ENCODE assay signal across 1 cellular context in genomic region chr1:67060811-67061218, GRCh38.
TF ChIP-seq lines count a peak whose summit lies in the region.

No MANE protein-coding gene starts in this region.

TF ChIP-seq in HCT116, 20 proteins besides CTCF, POLR2A, EP300 and RAD21 (continued from another document):
- TF ChIP-seq, protein P1, sequence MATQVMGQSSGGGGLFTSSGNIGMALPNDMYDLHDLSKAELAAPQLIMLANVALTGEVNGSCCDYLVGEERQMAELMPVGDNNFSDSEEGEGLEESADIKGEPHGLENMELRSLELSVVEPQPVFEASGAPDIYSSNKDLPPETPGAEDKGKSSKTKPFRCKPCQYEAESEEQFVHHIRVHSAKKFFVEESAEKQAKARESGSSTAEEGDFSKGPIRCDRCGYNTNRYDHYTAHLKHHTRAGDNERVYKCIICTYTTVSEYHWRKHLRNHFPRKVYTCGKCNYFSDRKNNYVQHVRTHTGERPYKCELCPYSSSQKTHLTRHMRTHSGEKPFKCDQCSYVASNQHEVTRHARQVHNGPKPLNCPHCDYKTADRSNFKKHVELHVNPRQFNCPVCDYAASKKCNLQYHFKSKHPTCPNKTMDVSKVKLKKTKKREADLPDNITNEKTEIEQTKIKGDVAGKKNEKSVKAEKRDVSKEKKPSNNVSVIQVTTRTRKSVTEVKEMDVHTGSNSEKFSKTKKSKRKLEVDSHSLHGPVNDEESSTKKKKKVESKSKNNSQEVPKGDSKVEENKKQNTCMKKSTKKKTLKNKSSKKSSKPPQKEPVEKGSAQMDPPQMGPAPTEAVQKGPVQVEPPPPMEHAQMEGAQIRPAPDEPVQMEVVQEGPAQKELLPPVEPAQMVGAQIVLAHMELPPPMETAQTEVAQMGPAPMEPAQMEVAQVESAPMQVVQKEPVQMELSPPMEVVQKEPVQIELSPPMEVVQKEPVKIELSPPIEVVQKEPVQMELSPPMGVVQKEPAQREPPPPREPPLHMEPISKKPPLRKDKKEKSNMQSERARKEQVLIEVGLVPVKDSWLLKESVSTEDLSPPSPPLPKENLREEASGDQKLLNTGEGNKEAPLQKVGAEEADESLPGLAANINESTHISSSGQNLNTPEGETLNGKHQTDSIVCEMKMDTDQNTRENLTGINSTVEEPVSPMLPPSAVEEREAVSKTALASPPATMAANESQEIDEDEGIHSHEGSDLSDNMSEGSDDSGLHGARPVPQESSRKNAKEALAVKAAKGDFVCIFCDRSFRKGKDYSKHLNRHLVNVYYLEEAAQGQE (IDR thresholded peaks at IDR 0.05; ENCODE audit: low read depth): no peak
- TF ChIP-seq CEBPB (IDR thresholded peaks at IDR 0.05; ENCODE audit: low read depth): peak; percentile 94
TF ChIP-seq in HCT116: peak in this region for 6.
